ENCODE assay signal across 8 cellular contexts in genomic region chr17:28951428-28951990, GRCh38. TPM values are rescaled to one million over a fixed set of nuclear protein-coding genes. Genes with fewer than 3 reads are reported as not detected.
DNase-seq lines count a peak whose midpoint lies in the region; ATAC-seq, FAIRE-seq and TF ChIP-seq lines count a peak whose summit lies in the region.

Gene PHF12, minus strand, starts transcription at chr17:28951518. Its CDS starts 558 bp downstream, at chr17:28950960.

- H3K9me3 Mint-ChIP-seq in natural killer cell treated with Interleukin-12 subunit alpha and Interleukin-12 subunit beta and Interleukin-15 and Interleukin-18, amount 100 ng/mL, for 72 hours: no peaks in the 10 kb centered on the region

- peak within 1 kb of the TSS; percentile 96 for H3K4me3 Mint-ChIP-seq in natural killer cell treated with Interleukin-12 subunit alpha and Interleukin-12 subunit beta and Interleukin-15 and Interleukin-18, amount 100 ng/mL, for 72 hours

- peak; percentile 100 for DNase-seq in EH (ENCODE audit: low read depth)
- peak; percentile 98 for DNase-seq in H54 (ENCODE audit: insufficient read length, low spot score)
- DNase-seq in activated T-helper 9 cell treated with anti-CD3 and anti-CD28 coated beads, Interleukin-2, amount 50 U/mL, for 16 hours (ENCODE audit: low read depth): peak; percentile 99
- DNase-seq in fibroblast of pulmonary artery (ENCODE audit: low read depth): peak; percentile 100
- DNase-seq in natural killer cell treated with Interleukin-12 subunit alpha and Interleukin-12 subunit beta and Interleukin-15 and Interleukin-18, amount 100 ng/mL, for 72 hours (ENCODE audit: low spot score): peak; percentile 100
- DNase-seq in stimulated activated naive CD8-positive, alpha-beta T cell treated with anti-CD3 and anti-CD28 coated beads, Interleukin-15, Interleukin-2, amounts not matched to agents 100 U/mL and 50 U/mL, for 24 hours: peak; percentile 99

- peaks cover 50% of the 10 kb centered on the region for H4K20me1 ChIP-seq in Loucy (ENCODE audit: insufficient read depth, low read length, poor library complexity, severe bottlenecking)

- peak within 1 kb of the TSS; percentile 96 for H3K9ac ChIP-seq in Loucy (ENCODE audit: low read depth, low read length, poor library complexity, severe bottlenecking)

- H3K4me1 ChIP-seq in Loucy (ENCODE audit: insufficient read depth, low read length, poor library complexity, severe bottlenecking): peaks cover 29% of the 10 kb centered on the region

- peak within 1 kb of the TSS; percentile 93 for H3K4me2 ChIP-seq in Loucy (ENCODE audit: low read depth, low read length, poor library complexity, severe bottlenecking)

- peak; percentile 72 for TF ChIP-seq POLR2A in H54 (IDR thresholded peaks at IDR 0.05; ENCODE audit: low read depth, low read length)
- TF ChIP-seq POLR2A in Raji (IDR thresholded peaks at IDR 0.05; ENCODE audit: insufficient read depth, low read depth, low read length): peak; percentile 59

- H3K27me3 Mint-ChIP-seq in natural killer cell treated with Interleukin-12 subunit alpha and Interleukin-12 subunit beta and Interleukin-15 and Interleukin-18, amount 100 ng/mL, for 72 hours: no peaks in the 10 kb centered on the region

- no peaks in the 10 kb centered on the region for H3K9me3 ChIP-seq in Loucy (ENCODE audit: insufficient read depth, low read depth, low read length)

- no peaks in the 10 kb centered on the region for H3F3A ChIP-seq in Loucy (ENCODE audit: low read depth)

- peaks cover 17 to 18% of the 10 kb centered on the region in 2 donors for H3K4me1 Mint-ChIP-seq in natural killer cell treated with Interleukin-12 subunit alpha and Interleukin-12 subunit beta and Interleukin-15 and Interleukin-18, amount 100 ng/mL, for 72 hours (ENCODE audit: low read depth in 2 of 2)

- peaks cover 47% of the 10 kb centered on the region for H3K79me2 ChIP-seq in Loucy (ENCODE audit: insufficient read depth, low read length)

- no peaks in the 10 kb centered on the region for H3K9me2 ChIP-seq in Loucy (replicated peaks; ENCODE audit: low read depth, low read length)

- H3K36me3 ChIP-seq in Loucy (ENCODE audit: insufficient read depth, low read length): no peaks in the 10 kb centered on the region

- peak; percentile 84 to 87 for ATAC-seq in natural killer cell treated with Interleukin-12 subunit alpha and Interleukin-12 subunit beta and Interleukin-15 and Interleukin-18, amount 100 ng/mL, for 72 hours
- peak; percentile 70 for ATAC-seq in stimulated activated naive CD8-positive, alpha-beta T cell treated with anti-CD3 and anti-CD28 coated beads, Interleukin-15, Interleukin-2, amounts not matched to agents 100 U/mL and 50 U/mL, for 24 hours

- peak within 1 kb of the TSS; percentile 60 for H2AFZ ChIP-seq in Loucy (ENCODE audit: low read length)

- no peak for TF ChIP-seq CTCF in Loucy (conservative IDR thresholded peaks at IDR 0.05; ENCODE audit: low read length)
- no peak for TF ChIP-seq CTCF in fibroblast of pulmonary artery (IDR thresholded peaks at IDR 0.05; ENCODE audit: low read length, missing control alignments)

- FAIRE-seq in H54 (lab: Jason Lieb, UNC): peak; percentile 20

- no peaks in the 10 kb centered on the region for H3K27me3 ChIP-seq in Loucy (ENCODE audit: insufficient read depth, low read length, poor library complexity, severe bottlenecking)

- H3K4me3 ChIP-seq in Loucy (ENCODE audit: low read length, poor library complexity, severe bottlenecking) (peak within 1 kb of the TSS; percentile 94), fibroblast of pulmonary artery (replicated peaks; ENCODE audit: low read depth, low read length) (peak within 1 kb of the TSS; percentile 93)

- H3K36me3 Mint-ChIP-seq in natural killer cell treated with Interleukin-12 subunit alpha and Interleukin-12 subunit beta and Interleukin-15 and Interleukin-18, amount 100 ng/mL, for 72 hours: no peaks in the 10 kb centered on the region

- H3K27ac Mint-ChIP-seq in natural killer cell treated with Interleukin-12 subunit alpha and Interleukin-12 subunit beta and Interleukin-15 and Interleukin-18, amount 100 ng/mL, for 72 hours: peak within 1 kb of the TSS; percentile 89 to 95

RNA-seq across cellular contexts. Expression of gene PHF12, which starts in this region (rescaled TPM):
- 10 to 100 TPM; 68.0 to 72.2 TPM for total RNA-seq in natural killer cell treated with Interleukin-12 subunit alpha and Interleukin-12 subunit beta and Interleukin-15 and Interleukin-18, amount 100 ng/mL, for 72 hours

Comparison
In these comparisons a context has a peak if more than half of its experiments do, and no peak if none do; other contexts are left out.
1. Peak in every context shown above with its lines: DNase-seq, ATAC-seq and H3K4me3 ChIP-seq.